ENCODE assay signal across 9 cellular contexts in genomic region chr5:74316064-74316586, GRCh38.
A peak's percentile ranks its signal among the peaks of the same experiment; 100 is the strongest.
DNase-seq lines count a peak whose midpoint lies in the region; ATAC-seq and TF ChIP-seq lines count a peak whose summit lies in the region.
"Had no signal": no experiment of that assay in that cellular context is flagged by ENCODE, and none has a peak within 500 bp of the region (broad histone marks: within the 10 kb centered on the region; RNA-seq: fewer than 3 reads in every experiment).

No MANE protein-coding gene starts in this region.

- peak; percentile 74 for DNase-seq in NCI-H748 (lab: John Stamatoyannopoulos, UW; ENCODE audit: unreplicated experiment)
- DNase-seq in NCI-H748 treated with DMSO at 0.1 percent for 48 hours (lab: John Stamatoyannopoulos, UW) = no peak
- DNase-seq in HK-2 (ENCODE audit: unreplicated experiment) = peak; percentile 79
- peak; percentile 97 for DNase-seq in amniotic stem cell (lab: John Stamatoyannopoulos, UW)
- peak; percentile 60 to 96 for DNase-seq in lung microvascular endothelial cell (ENCODE audit: low read depth in 2 of 2)
- DNase-seq in activated CD8-positive, alpha-beta memory T cell treated with anti-CD3 and anti-CD28 coated beads for 24 hours = no peak
- DNase-seq: CD4-positive, CD25-positive, alpha-beta regulatory T cell had no signal

- no peak for TF ChIP-seq POLR2A in GM18505 (IDR thresholded peaks at IDR 0.05; ENCODE audit: borderline replicate concordance, extremely low read depth, insufficient read depth, insufficient read length)

- ATAC-seq in GM19324 (IDR thresholded peaks at IDR 0.05; ENCODE audit: low FRiP score, unreplicated experiment) (no peak), GM18505 (IDR thresholded peaks at IDR 0.05; ENCODE audit: unreplicated experiment) (no peak)

Comparison
In these comparisons a context has a peak if more than half of its experiments do, and no peak if none do; other contexts are left out.
1. DNase-seq: peak in NCI-H748 (single experiment), HK-2 (single experiment), amniotic stem cell (single experiment) and lung microvascular endothelial cell (2 of 2); none in NCI-H748 treated with DMSO at 0.1 percent for 48 hours (single experiment) and activated CD8-positive, alpha-beta memory T cell treated with anti-CD3 and anti-CD28 coated beads for 24 hours (single experiment).